16 cellular contexts compared by ENCODE assay signal in genomic region chr21:43767498-43767979, GRCh38. TPM values are rescaled to one million over a fixed set of nuclear protein-coding genes. Genes with fewer than 3 reads are reported as not detected.
DNase-seq lines count a peak whose midpoint lies in the region; ATAC-seq, FAIRE-seq and TF ChIP-seq lines count a peak whose summit lies in the region.
"Had no signal": no experiment of that assay in that cellular context is flagged by ENCODE, and none has a peak within 500 bp of the region (broad histone marks: within the 10 kb centered on the region; RNA-seq: fewer than 3 reads in every experiment).

No MANE protein-coding gene starts in this region.

- POLR2A ChIA-PET in HEK293 (lab: Yijun Ruan, JAX): no interaction called here

- no peak for FAIRE-seq in small intestine (lab: Jason Lieb, UNC)

- H3K27me3 ChIP-seq in adipocyte (replicated peaks; ENCODE audit: control insufficient read depth, insufficient read depth, low read length) (no peaks in the 10 kb centered on the region), small intestine (ENCODE audit: control insufficient read depth in 2 of 2, insufficient read depth in 2 of 2, low read length in 2 of 2) (no peaks in the 10 kb centered on the region), sigmoid colon (no peaks in the 10 kb centered on the region)
- H3K27me3 ChIP-seq: heart right ventricle had no signal

- TF ChIP-seq CTCF in HEK293 (tag by site-specific recombination; IDR thresholded peaks at IDR 0.05) (no peak), sigmoid colon (IDR thresholded peaks at IDR 0.05) (no peak)

- H3K36me3 ChIP-seq in HEK293 (ENCODE audit: control insufficient read depth in 2 of 2, insufficient read depth in 1 of 2, low read length in 2 of 2): peaks cover 0 to 8% of the 10 kb centered on the region in 2 experiments; a peak in 1 of 3 replicates
- H3K36me3 ChIP-seq in adipocyte (ENCODE audit: control insufficient read depth, insufficient read depth, low read length, severe bottlenecking): peaks cover 14% of the 10 kb centered on the region
- peaks cover 0 to 4% of the 10 kb centered on the region in 2 donors for H3K36me3 ChIP-seq in small intestine (ENCODE audit: control insufficient read depth in 2 of 2, insufficient read depth in 2 of 2, low read length in 2 of 2)
- peaks cover 0 to 7% (median 0%) of the 10 kb centered on the region in 4 donors for H3K36me3 ChIP-seq in sigmoid colon

- H3K9me3 ChIP-seq in HEK293 (ENCODE audit: control insufficient read depth, insufficient read depth, low read depth, low read length) (no peaks in the 10 kb centered on the region), adipocyte (ENCODE audit: control insufficient read depth, low read length) (no peaks in the 10 kb centered on the region), small intestine (ENCODE audit: control insufficient read depth, low read depth) (no peaks in the 10 kb centered on the region), sigmoid colon (no peaks in the 10 kb centered on the region)
- H3K9me3 ChIP-seq: psoas muscle had no signal

- WGBS in small intestine, 3 donors: 75 to 81% (median 81%) methylated on average over 15 of the region's 15 CpGs
- WGBS in sigmoid colon, 2 donors: 64 to 84% methylated on average over 15 of the region's 15 CpGs

- no peak overlapping the region for H3K4me3 ChIP-seq in HEK293 (ENCODE audit: low read depth, low read length)
- H3K4me3 ChIP-seq in adipocyte (ENCODE audit: low read length): no peak overlapping the region
- H3K4me3 ChIP-seq in small intestine (ENCODE audit: low read depth in 1 of 2, low read length in 2 of 2): no peak overlapping the region
- no peak overlapping the region for H3K4me3 ChIP-seq in sigmoid colon
- H3K4me3 ChIP-seq: heart right ventricle, psoas muscle had no signal

- H3K27ac ChIP-seq in HEK293 (ENCODE audit: extremely low read depth, low read depth, low read length) (no peak overlapping the region), small intestine (ENCODE audit: low read depth in 1 of 2, low read length in 1 of 2) (peak overlapping the region; percentile 59 to 77), sigmoid colon (peak overlapping the region in 1 of 4 donors; percentile 41)
- H3K27ac ChIP-seq: psoas muscle had no signal

- TF ChIP-seq EP300 in sigmoid colon (IDR thresholded peaks at IDR 0.05): no peak

- intact Hi-C loops in left colon (cut with DNase I, micrococcal nuclease): no loop called here
- intact Hi-C loops in sigmoid colon (cut with DNase I): no loop called here

- no peak for DNase-seq in adipocyte (ENCODE audit: low read depth)
- no peak for DNase-seq in left colon
- DNase-seq in small intestine: no peak
- DNase-seq in sigmoid colon: no peak
- no peak for DNase-seq in epidermal melanocyte (ENCODE audit: insufficient read length, low spot score)
- no peak for DNase-seq in HuH-7.5 (ENCODE audit: low spot score)
- DNase-seq: activated CD4-positive, CD25-positive, alpha-beta regulatory T cell; effector memory CD4-positive, alpha-beta T cell; GF-D8; heart right ventricle; Karpas-422; NCI-H2081 treated with DMSO at 0.1 percent for 48 hours; stimulated activated CD4-positive, alpha-beta T cell treated with anti-CD3 and anti-CD28 coated beads, Interleukin-4, amount 100 ng/mL, for 4 hours had no signal

- CTCF ChIA-PET in HEK293 (lab: Yijun Ruan, JAX): interaction anchor here (1.7 kb wide), 1 partner anchor 23 kb away, joined by 5 read pairs; the partner anchor contains the start of gene RRP1

- ATAC-seq in left colon (peak; percentile 7), GM19397 (IDR thresholded peaks at IDR 0.05; ENCODE audit: unreplicated experiment) (no peak)

- H3K9ac ChIP-seq in adipocyte (ENCODE audit: low read length): peak overlapping the region; percentile 88

- TF ChIP-seq POLR2A in sigmoid colon (IDR thresholded peaks at IDR 0.05): no peak

- H3K4me1 ChIP-seq in HEK293 (ENCODE audit: control insufficient read depth, insufficient read depth, low read length) (no peaks in the 10 kb centered on the region), adipocyte (ENCODE audit: control insufficient read depth, insufficient read depth, low read length) (peaks cover 29% of the 10 kb centered on the region), small intestine (ENCODE audit: control insufficient read depth in 2 of 2, insufficient read depth in 1 of 2, low read depth in 1 of 2, low read length in 1 of 2) (no peaks in the 10 kb centered on the region), sigmoid colon (peaks cover 0 to 22% (median 12%) of the 10 kb centered on the region in 4 donors)
- H3K4me1 ChIP-seq: psoas muscle had no signal

TF ChIP-seq in HEK293, 187 proteins besides CTCF, POLR2A, EP300 and RAD21 (continues in another document):
- TF ChIP-seq GLIS2 (tag by site-specific recombination; IDR thresholded peaks at IDR 0.05) (no peak), PATZ1 (tag by site-specific recombination; IDR thresholded peaks at IDR 0.05) (no peak), HOXD13 (CRISPR knock-in tag; IDR thresholded peaks at IDR 0.05; ENCODE audit: borderline replicate concordance) (no peak), ZNF157 (tag by site-specific recombination; IDR thresholded peaks at IDR 0.05) (no peak), ZNF423 (tag by site-specific recombination; IDR thresholded peaks at IDR 0.05) (no peak), ZNF23 (tag by site-specific recombination; IDR thresholded peaks at IDR 0.05; ENCODE audit: borderline replicate concordance) (no peak), ZNF16 (tag by site-specific recombination; IDR thresholded peaks at IDR 0.05; ENCODE audit: low read depth) (no peak), ZFP37 (tag by site-specific recombination; IDR thresholded peaks at IDR 0.05) (no peak), ZBTB7A (tag by site-specific recombination; IDR thresholded peaks at IDR 0.05; ENCODE audit: low read depth) (no peak), EGR2 (tag by site-specific recombination; IDR thresholded peaks at IDR 0.05; ENCODE audit: low read depth) (peak; percentile 52), SP2 (tag by site-specific recombination; IDR thresholded peaks at IDR 0.05) (peak; percentile 41), ZSCAN30 (tag by site-specific recombination; IDR thresholded peaks at IDR 0.05) (no peak), ZNF624 (tag by site-specific recombination; IDR thresholded peaks at IDR 0.05) (no peak), KLF7 (tag by site-specific recombination; IDR thresholded peaks at IDR 0.05; ENCODE audit: borderline replicate concordance) (no peak), KLF17 (tag by site-specific recombination; IDR thresholded peaks at IDR 0.05) (no peak; the same call in 1 of the 2 replicates), KLF9 (tag by site-specific recombination; IDR thresholded peaks at IDR 0.05; ENCODE audit: low read depth) (peak; percentile 46; the same call in 1 of the 2 replicates), ZNF140 (tag by site-specific recombination; IDR thresholded peaks at IDR 0.05) (no peak), ZBTB17 (tag by site-specific recombination; IDR thresholded peaks at IDR 0.05) (no peak), ZFHX2 (tag by site-specific recombination; conservative IDR thresholded peaks at IDR 0.05) (peak; percentile 44; the same call in 1 of the 2 replicates), ZNF341 (tag by site-specific recombination; IDR thresholded peaks at IDR 0.05; ENCODE audit: low read depth) (no peak), BCL11B (tag by site-specific recombination; IDR thresholded peaks at IDR 0.05; ENCODE audit: low read depth) (no peak)

RNA-seq across cellular contexts. Expression of gene CSTB, which starts 8.6 kb away (rescaled TPM):
- total RNA-seq in left colon (10 to 100 TPM; 69.1 to 74.4 TPM), sigmoid colon (1 to 10 TPM; 7.1 to 9.7 (median 7.8) TPM)
- polyA plus RNA-seq in small intestine (100 to 1,000 TPM in 1 of 3 donors, 10 to 100 TPM in 2; 49.5 to 109 (median 73.5) TPM), sigmoid colon (100 to 1,000 TPM in 2 of 3 donors, 10 to 100 TPM in 1; 76.0 to 167 (median 101) TPM)

RNA-seq across cellular contexts. Expression of gene RRP1, which starts 21.8 kb away (rescaled TPM):
- 10 to 100 TPM; 13.0 to 18.5 TPM for total RNA-seq in left colon
- 10 to 100 TPM in 2 of 3 donors, 1 to 10 TPM in 1; 7.2 to 14.8 (median 10.3) TPM for polyA plus RNA-seq in small intestine
- 10 to 100 TPM; 10.3 to 16.1 (median 11.8) TPM for total RNA-seq in sigmoid colon
- 10 to 100 TPM in 1 of 3 donors, 1 to 10 TPM in 2; 3.9 to 16.2 (median 5.4) TPM for polyA plus RNA-seq in sigmoid colon

RNA-seq across cellular contexts. Expression of gene PDXK, which starts 48.6 kb away (rescaled TPM):
- total RNA-seq in left colon (100 to 1,000 TPM; 144 to 188 TPM), sigmoid colon (10 to 100 TPM; 22.1 to 26.0 (median 23.9) TPM)
- polyA plus RNA-seq in small intestine (10 to 100 TPM; 65.4 to 67.8 (median 67.3) TPM), sigmoid colon (10 to 100 TPM; 43.8 to 88.5 (median 51.3) TPM)

Comparison
In these comparisons a context has a peak if more than half of its experiments do, and no peak if none do; other contexts are left out.
1. RNA of gene CSTB, which starts 8.6 kb away (total RNA-seq): 69.1 to 74.4 TPM in left colon; 7.1 to 9.7 TPM in sigmoid colon; every median in the first group is over 4 times any median in the second.
2. RNA of gene PDXK, which starts 48.6 kb away (total RNA-seq): 144 to 188 TPM in left colon; 22.1 to 26.0 TPM in sigmoid colon; every median in the first group is over 4 times any median in the second.